Comparison of ENCODE assay signal across 8 cellular contexts in the genomic region with DNA sequence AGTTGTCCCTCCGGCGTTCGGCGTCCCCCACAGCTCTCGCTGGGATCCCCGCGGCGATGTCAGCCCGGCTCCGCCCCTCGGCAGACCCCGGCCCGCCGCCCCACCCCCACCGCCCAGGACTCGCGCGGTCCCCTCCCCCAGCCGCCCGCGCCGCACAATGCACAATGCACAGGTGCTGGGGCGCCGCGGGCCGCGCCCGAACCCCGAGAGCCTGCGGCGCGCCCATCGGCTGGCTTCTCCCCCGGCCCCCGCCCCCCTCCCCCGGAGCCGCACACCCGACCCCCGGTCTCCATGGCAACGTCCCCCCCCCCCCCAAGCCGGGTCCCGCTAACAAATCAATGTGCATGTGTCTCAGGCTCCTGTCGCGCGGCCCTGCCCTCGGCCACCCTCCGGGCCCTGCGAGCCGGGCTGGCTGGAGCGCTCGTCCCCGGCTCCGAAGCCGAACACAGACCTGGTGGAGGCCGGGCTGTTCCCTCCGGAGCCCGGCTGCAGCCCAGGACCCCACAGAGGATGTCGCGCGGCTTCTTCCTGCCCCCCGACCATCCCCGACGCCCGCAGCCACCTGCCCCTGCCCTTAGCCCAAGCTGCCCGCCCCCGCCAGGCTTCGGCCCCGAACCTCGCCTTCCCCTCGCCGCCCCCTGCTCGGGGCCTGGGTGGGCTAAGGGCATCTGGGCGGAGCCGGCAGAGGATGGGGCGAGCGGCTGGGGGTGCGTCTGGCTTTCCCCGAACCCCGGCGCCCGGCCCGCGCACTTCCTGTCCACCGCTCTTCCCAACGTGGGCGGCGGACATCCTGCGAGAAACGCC. TPM values are rescaled to one million over a fixed set of nuclear protein-coding genes. Genes with fewer than 3 reads are reported as not detected.
DNase-seq lines count a peak whose midpoint lies in the region; ATAC-seq and TF ChIP-seq lines count a peak whose summit lies in the region.

No MANE protein-coding gene starts in this region.

- DNase-seq in NCI-H2081 (lab: John Stamatoyannopoulos, UW), result peak; percentile 80 to 82
- no peak for DNase-seq in NCI-H2081 treated with DMSO at 0.1 percent for 48 hours (lab: John Stamatoyannopoulos, UW)
- no peak for DNase-seq in left ventricle myocardium superior
- no peak for DNase-seq in stimulated activated naive B cell treated with anti-CD40 and anti-IgM and Interleukin-4, amounts not matched to agents 10 μg/mL and 1 μg/mL and 100 μg/mL, for 72 hours
- DNase-seq in COLO668 (lab: John Stamatoyannopoulos, UW; ENCODE audit: unreplicated experiment), result no peak
- DNase-seq in mucosa of gallbladder (ENCODE audit: low spot score), result no peak

- H3K36me3 Mint-ChIP-seq in stimulated activated naive B cell treated with anti-CD40 and anti-IgM and Interleukin-4, amounts not matched to agents 10 μg/mL and 1 μg/mL and 100 μg/mL, for 72 hours, result peaks cover 14 to 22% of the 10 kb centered on the region in 2 donors

- peaks cover 0 to 7% of the 10 kb centered on the region in 2 donors for H3K9me3 Mint-ChIP-seq in stimulated activated naive B cell treated with anti-CD40 and anti-IgM and Interleukin-4, amounts not matched to agents 10 μg/mL and 1 μg/mL and 100 μg/mL, for 72 hours

- H3K4me3 Mint-ChIP-seq in stimulated activated naive B cell treated with anti-CD40 and anti-IgM and Interleukin-4, amounts not matched to agents 10 μg/mL and 1 μg/mL and 100 μg/mL, for 72 hours, result peak overlapping the region; percentile 49 to 86

- H3K27me3 Mint-ChIP-seq in stimulated activated naive B cell treated with anti-CD40 and anti-IgM and Interleukin-4, amounts not matched to agents 10 μg/mL and 1 μg/mL and 100 μg/mL, for 72 hours, result peaks cover 31 to 39% of the 10 kb centered on the region in 2 donors

- peak overlapping the region; percentile 49 for H3K4me3 ChIP-seq in WI38 (ENCODE audit: low read depth, low read length)

- H3K27ac Mint-ChIP-seq in stimulated activated naive B cell treated with anti-CD40 and anti-IgM and Interleukin-4, amounts not matched to agents 10 μg/mL and 1 μg/mL and 100 μg/mL, for 72 hours, result no peak overlapping the region

- H3K4me1 Mint-ChIP-seq in stimulated activated naive B cell treated with anti-CD40 and anti-IgM and Interleukin-4, amounts not matched to agents 10 μg/mL and 1 μg/mL and 100 μg/mL, for 72 hours, result peaks cover 29 to 43% of the 10 kb centered on the region in 2 donors

- intact Hi-C loops in left ventricle myocardium superior (cut with micrococcal nuclease), result no loop called here

- no peak for TF ChIP-seq CTCF in WI38 (IDR thresholded peaks at IDR 0.05; ENCODE audit: low read depth, low read length)

- peak; percentile 21 for ATAC-seq in HG03432 (IDR thresholded peaks at IDR 0.05; ENCODE audit: unreplicated experiment)
- ATAC-seq in left ventricle myocardium superior, result peak; percentile 30
- peak; percentile 14 to 27 for ATAC-seq in stimulated activated naive B cell treated with anti-CD40 and anti-IgM and Interleukin-4, amounts not matched to agents 10 μg/mL and 1 μg/mL and 100 μg/mL, for 72 hours (replicated peaks)

RNA-seq across cellular contexts. Expression of a gene that starts 0.8 kb away (rescaled TPM):
- total RNA-seq in left ventricle myocardium superior (8.2 TPM), mucosa of gallbladder (9.7 TPM)

RNA-seq across cellular contexts. Expression of a gene that starts 19.7 kb away (rescaled TPM):
- total RNA-seq in left ventricle myocardium superior (2.9 TPM), mucosa of gallbladder (1.2 TPM)

RNA-seq across cellular contexts. Expression of a gene that starts 41.5 kb away (rescaled TPM):
- total RNA-seq in left ventricle myocardium superior (27.4 TPM), mucosa of gallbladder (36.7 TPM)

Comparison
In these comparisons a context has a peak if more than half of its experiments do, and no peak if none do; other contexts are left out.
1. DNase-seq: peak in NCI-H2081 (2 of 2); none in NCI-H2081 treated with DMSO at 0.1 percent for 48 hours (single experiment), left ventricle myocardium superior (single experiment), stimulated activated naive B cell treated with anti-CD40 and anti-IgM and Interleukin-4, amounts not matched to agents 10 μg/mL and 1 μg/mL and 100 μg/mL, for 72 hours (single experiment), COLO668 (single experiment) and mucosa of gallbladder (single experiment).
2. Peak in every context shown above with its lines, with median percentiles within 50 percentile points of each other: ATAC-seq.